Comparison of ENCODE assay signal across 21 cellular contexts in genomic region chr2:238652771-238653157, GRCh38.
"Had no signal": no experiment of that assay in that cellular context is flagged by ENCODE, and none has a peak within 500 bp of the region (broad histone marks: within the 10 kb centered on the region; RNA-seq: fewer than 3 reads in every experiment).

No MANE protein-coding gene starts in this region.

- H3K27ac Mint-ChIP-seq: endodermal cell; memory B cell; mesothelial cell of epicardium; naive B cell; natural killer cell treated with Interleukin-12 subunit alpha and Interleukin-12 subunit beta and Interleukin-15 and Interleukin-18, amount 100 ng/mL, for 72 hours had no signal

- H3K27ac ChIP-seq: dorsolateral prefrontal cortex, ovary, right lobe of liver, suprapubic skin, transverse colon, vagina had no signal

- H3K36me3 ChIP-seq: ovary, right lobe of liver, suprapubic skin, transverse colon, vagina had no signal

- H3K9me3 ChIP-seq: mucosa of descending colon, ovary, right lobe of liver, suprapubic skin, transverse colon, vagina had no signal

- ATAC-seq: mucosa of descending colon; right lobe of liver; stimulated activated naive CD8-positive, alpha-beta T cell treated with anti-CD3 and anti-CD28 coated beads, Interleukin-15, amount 100 ng/mL, for 72 hours had no signal

- H3K4me1 ChIP-seq: right lobe of liver had no signal

- DNase-seq: dorsolateral prefrontal cortex; effector CD8-positive, alpha-beta T cell; mucosa of descending colon; naive B cell; nucleus accumbens; ovary; right lobe of liver; small intestine; stimulated activated CD4-positive, alpha-beta T cell treated with anti-CD3 and anti-CD28 coated beads, Interleukin-1b, Interleukin-23, amount 100 ng/mL, for 48 hours; stimulated activated CD4-positive, alpha-beta T cell treated with anti-CD3 and anti-CD28 coated beads, Interleukin-4, amount 100 ng/mL, for 1 hour; stimulated activated CD8-positive, alpha-beta memory T cell treated with anti-CD3 and anti-CD28 coated beads, Interleukin-4, amount 100 ng/mL, for 48 hours; stimulated activated naive CD4-positive, alpha-beta T cell; stimulated activated naive CD8-positive, alpha-beta T cell treated with anti-CD3 and anti-CD28 coated beads, Interleukin-15, amount 100 ng/mL, for 72 hours; transverse colon had no signal

- H3K4me3 Mint-ChIP-seq: endodermal cell; memory B cell; mesothelial cell of epicardium; naive B cell; natural killer cell treated with Interleukin-12 subunit alpha and Interleukin-12 subunit beta and Interleukin-15 and Interleukin-18, amount 100 ng/mL, for 72 hours; stimulated activated naive CD8-positive, alpha-beta T cell treated with anti-CD3 and anti-CD28 coated beads, Interleukin-15, amount 100 ng/mL, for 72 hours had no signal

- H3K4me3 ChIP-seq: dorsolateral prefrontal cortex, lung, mucosa of descending colon, ovary, right lobe of liver, suprapubic skin, transverse colon, vagina had no signal

- H3K4me1 Mint-ChIP-seq: memory B cell; naive B cell; stimulated activated naive CD8-positive, alpha-beta T cell treated with anti-CD3 and anti-CD28 coated beads, Interleukin-15, amount 100 ng/mL, for 72 hours had no signal

- H3K27me3 ChIP-seq: ovary, right lobe of liver, suprapubic skin, transverse colon, vagina had no signal

- H3K36me3 Mint-ChIP-seq: memory B cell; mesothelial cell of epicardium; naive B cell; natural killer cell treated with Interleukin-12 subunit alpha and Interleukin-12 subunit beta and Interleukin-15 and Interleukin-18, amount 100 ng/mL, for 72 hours had no signal

- H3K9me3 Mint-ChIP-seq: memory B cell; mesothelial cell of epicardium; natural killer cell treated with Interleukin-12 subunit alpha and Interleukin-12 subunit beta and Interleukin-15 and Interleukin-18, amount 100 ng/mL, for 72 hours; stimulated activated naive CD8-positive, alpha-beta T cell treated with anti-CD3 and anti-CD28 coated beads, Interleukin-15, amount 100 ng/mL, for 72 hours had no signal
